In genomic region chr10:102113956-102114857, GRCh38 we compare ENCODE assay signal across 8 cellular contexts. TPM values are rescaled to one million over a fixed set of nuclear protein-coding genes. Genes with fewer than 3 reads are reported as not detected.
DNase-seq lines count a peak whose midpoint lies in the region; ATAC-seq, FAIRE-seq and TF ChIP-seq lines count a peak whose summit lies in the region.

No MANE protein-coding gene starts in this region.

- peak overlapping the region; percentile 96 for H3K4me3 Mint-ChIP-seq in astrocyte (ENCODE audit: unreplicated experiment)

- no peaks in the 10 kb centered on the region for H3K9me3 ChIP-seq in BLaER1 treated with 17β-estradiol and CSF1 and Interleukin-3, amounts not matched to agents 10 nM and 100 nM (replicated peaks in 1 of 11)
- H3K9me3 ChIP-seq in astrocyte (ENCODE audit: insufficient read depth, low read depth, low read length) = no peaks in the 10 kb centered on the region

- H3K27ac Mint-ChIP-seq in astrocyte (ENCODE audit: unreplicated experiment) = peak overlapping the region; percentile 91

- H3K4me1 ChIP-seq in BLaER1 treated with 17β-estradiol and CSF1 and Interleukin-3, amounts not matched to agents 10 nM and 100 nM = peaks cover 62 to 75% (median 67%) of the 10 kb centered on the region in 10 experiments
- peaks cover 51% of the 10 kb centered on the region for H3K4me1 ChIP-seq in astrocyte (ENCODE audit: insufficient read depth, low read length)

- H3K27me3 ChIP-seq in BLaER1 treated with 17β-estradiol and CSF1 and Interleukin-3, amounts not matched to agents 10 nM and 100 nM = no peaks in the 10 kb centered on the region
- no peaks in the 10 kb centered on the region for H3K27me3 ChIP-seq in astrocyte (ENCODE audit: insufficient read depth, low read length)

- H3K36me3 ChIP-seq in BLaER1 treated with 17β-estradiol and CSF1 and Interleukin-3, amounts not matched to agents 10 nM and 100 nM = peaks cover 26 to 35% (median 29%) of the 10 kb centered on the region in 11 experiments
- H3K36me3 ChIP-seq in astrocyte (ENCODE audit: insufficient read depth, low read length) = peaks cover 20% of the 10 kb centered on the region

- TF ChIP-seq CTCF in astrocyte (IDR thresholded peaks at IDR 0.05; ENCODE audit: insufficient read depth, low read depth, low read length) = no peak

- H3K27me3 Mint-ChIP-seq in astrocyte (ENCODE audit: low read depth, unreplicated experiment) = no peaks in the 10 kb centered on the region

- peaks cover 82% of the 10 kb centered on the region for H3K79me2 ChIP-seq in astrocyte (ENCODE audit: insufficient read depth, low read length)

- H3K4me2 ChIP-seq in BLaER1 treated with 17β-estradiol and CSF1 and Interleukin-3, amounts not matched to agents 10 nM and 100 nM = peak overlapping the region; percentile 91 to 100 (median 97)
- H3K4me2 ChIP-seq in astrocyte (ENCODE audit: low read length) = peak overlapping the region; percentile 93

- H3K4me3 ChIP-seq in BLaER1 treated with 17β-estradiol and CSF1 and Interleukin-3, amounts not matched to agents 10 nM and 100 nM = peak overlapping the region; percentile 86 to 95 (median 90)
- peak overlapping the region; percentile 64 for H3K4me3 ChIP-seq in astrocyte (ENCODE audit: insufficient read depth, low read depth, low read length)

- H3K9ac ChIP-seq in BLaER1 treated with 17β-estradiol and CSF1 and Interleukin-3, amounts not matched to agents 10 nM and 100 nM = peak overlapping the region; percentile 88 to 99 (median 96)
- H3K9ac ChIP-seq in astrocyte (ENCODE audit: low read length) = peak overlapping the region; percentile 88

- peaks cover 52% of the 10 kb centered on the region for H3K4me1 Mint-ChIP-seq in astrocyte (ENCODE audit: low read depth, unreplicated experiment)

- ATAC-seq in GM19395 (IDR thresholded peaks at IDR 0.05; ENCODE audit: unreplicated experiment) = peak; percentile 21
- ATAC-seq in HG03378 (IDR thresholded peaks at IDR 0.05; ENCODE audit: unreplicated experiment) = no peak

- no peak for FAIRE-seq in astrocyte (lab: Jason Lieb, UNC)

- H2AFZ ChIP-seq in astrocyte (ENCODE audit: low read depth, low read length) = no peak overlapping the region

- DNase-seq in LHCN-M2 (ENCODE audit: low read depth) (peak; percentile 49), astrocyte (ENCODE audit: low read depth) (no peak), iris pigment epithelial cell (ENCODE audit: low read depth) (peak; percentile 22), DMS153 (lab: John Stamatoyannopoulos, UW) (no peak)
- peak; percentile 41 for DNase-seq in stimulated activated CD8-positive, alpha-beta memory T cell treated with anti-CD3 and anti-CD28 coated beads, Interleukin-4, amount 100 ng/mL, for 48 hours

- peaks cover 20% of the 10 kb centered on the region for H3K36me3 Mint-ChIP-seq in astrocyte (ENCODE audit: low read depth, unreplicated experiment)

- H3K9me3 Mint-ChIP-seq in astrocyte (ENCODE audit: unreplicated experiment) = no peaks in the 10 kb centered on the region

- peaks cover 49 to 88% (median 51%) of the 10 kb centered on the region in 11 experiments for H4K20me1 ChIP-seq in BLaER1 treated with 17β-estradiol and CSF1 and Interleukin-3, amounts not matched to agents 10 nM and 100 nM
- H4K20me1 ChIP-seq in astrocyte (ENCODE audit: insufficient read depth, low read length) = peaks cover 57% of the 10 kb centered on the region

- H3K27ac ChIP-seq in BLaER1 treated with 17β-estradiol and CSF1 and Interleukin-3, amounts not matched to agents 10 nM and 100 nM = peak overlapping the region; percentile 79 to 98 (median 92)
- peak overlapping the region; percentile 54 for H3K27ac ChIP-seq in astrocyte (ENCODE audit: low read depth, low read length)

RNA-seq across cellular contexts. Expression of gene LDB1, which starts 6.0 kb away (rescaled TPM):
- total RNA-seq in LHCN-M2 (2014; rRNA removed) = 27.8 and 35.1 TPM in 2 replicates
- 37.3 TPM for polyA plus RNA-seq in LHCN-M2 (2012)
- 126 and 134 TPM in 2 replicates for total RNA-seq in astrocyte

RNA-seq across cellular contexts. Expression of gene PPRC1, which starts 18.6 kb away (rescaled TPM):
- total RNA-seq in LHCN-M2 (2014; rRNA removed) (23.1 and 26.0 TPM in 2 replicates), astrocyte (54.1 and 56.9 TPM in 2 replicates)
- polyA plus RNA-seq in LHCN-M2 (2012) = 17.5 TPM

RNA-seq across cellular contexts. Expression of gene NOLC1, which starts 38.0 kb away (rescaled TPM):
- 76.7 and 96.6 TPM in 2 replicates for total RNA-seq in LHCN-M2 (2014; rRNA removed)
- 32.9 TPM for polyA plus RNA-seq in LHCN-M2 (2012)
- 84.1 and 92.9 TPM in 2 replicates for total RNA-seq in astrocyte

RNA-seq across cellular contexts. Expression of gene HPS6, which starts 49.1 kb away (rescaled TPM):
- total RNA-seq in LHCN-M2 (2014; rRNA removed) (56.7 and 69.3 TPM in 2 replicates), astrocyte (23.0 and 24.4 TPM in 2 replicates)
- polyA plus RNA-seq in LHCN-M2 (2012) = 18.8 TPM

RNA-seq across cellular contexts. Expression of gene ARMH3, which starts 58.2 kb away (rescaled TPM):
- total RNA-seq in LHCN-M2 (2014; rRNA removed) (6.9 and 8.1 TPM in 2 replicates), astrocyte (20.0 and 22.6 TPM in 2 replicates)
- polyA plus RNA-seq in LHCN-M2 (2012) = 12.5 TPM

Comparison
In these comparisons a context has a peak if more than half of its experiments do, and no peak if none do; other contexts are left out.
1. DNase-seq: peak in LHCN-M2 (single experiment), iris pigment epithelial cell (single experiment) and stimulated activated CD8-positive, alpha-beta memory T cell treated with anti-CD3 and anti-CD28 coated beads, Interleukin-4, amount 100 ng/mL, for 48 hours (single experiment); none in astrocyte (single experiment) and DMS153 (single experiment).